ENCODE assay signal across 18 cellular contexts in the genomic region with DNA sequence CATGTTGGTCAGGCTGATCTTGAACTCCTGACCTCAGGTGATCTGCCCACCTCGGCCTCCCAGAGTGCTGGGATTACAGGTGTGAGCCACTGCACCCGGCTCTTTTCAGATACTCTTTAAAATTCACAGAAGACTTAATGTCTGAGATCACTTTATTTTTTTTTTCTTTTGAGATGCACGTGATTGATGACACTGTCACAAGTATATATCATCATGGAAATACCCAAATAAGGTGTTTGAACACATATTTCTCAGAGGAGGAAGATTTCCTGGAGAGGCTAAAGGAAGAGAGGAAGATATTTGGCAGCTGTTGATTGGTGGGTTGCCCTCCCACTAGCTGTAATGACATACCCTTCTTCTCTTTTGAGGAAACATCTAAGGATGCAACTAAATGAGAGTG.
DNase-seq lines count a peak whose midpoint lies in the region; ATAC-seq and FAIRE-seq lines count a peak whose summit lies in the region.
"Had no signal": no experiment of that assay in that cellular context is flagged by ENCODE, and none has a peak within 500 bp of the region (broad histone marks: within the 10 kb centered on the region; RNA-seq: fewer than 3 reads in every experiment).

No MANE protein-coding gene starts in this region.

- FAIRE-seq in frontal cortex (lab: Jason Lieb, UNC) = no peak
- FAIRE-seq: HTR-8/SVneo had no signal

- no peak for DNase-seq in stimulated activated CD4-positive, alpha-beta T cell treated with anti-CD3 and anti-CD28 coated beads, Interleukin-2, amount 100 ng/mL, for 48 hours
- DNase-seq in NCI-H1417 (lab: John Stamatoyannopoulos, UW) (no peak), frontal cortex (ENCODE audit: low spot score in 2 of 2) (no peak)
- DNase-seq: activated naive CD4-positive, alpha-beta T cell; CD8-positive, alpha-beta memory T cell; colonic mucosa; DND-41; midbrain; NCI-H446 treated with DMSO at 0.1 percent for 48 hours; SHP77 treated with DMSO at 0.1 percent for 48 hours; T-helper 17 cell had no signal

- peak; percentile 18 for ATAC-seq in GM18502 (IDR thresholded peaks at IDR 0.05; ENCODE audit: poor library complexity, unreplicated experiment)
- ATAC-seq in GM19395 (IDR thresholded peaks at IDR 0.05; ENCODE audit: unreplicated experiment) = peak; percentile 3
- ATAC-seq in HG02798 (IDR thresholded peaks at IDR 0.05; ENCODE audit: poor library complexity, unreplicated experiment) = peak; percentile 7
- ATAC-seq in HG03432 (IDR thresholded peaks at IDR 0.05; ENCODE audit: unreplicated experiment) = peak; percentile 20
- ATAC-seq in HG02981 (IDR thresholded peaks at IDR 0.05; ENCODE audit: unreplicated experiment) = no peak
- ATAC-seq: GM23338, T-helper 17 cell had no signal
